ENCODE assay signal across 33 cellular contexts in the genomic region with DNA sequence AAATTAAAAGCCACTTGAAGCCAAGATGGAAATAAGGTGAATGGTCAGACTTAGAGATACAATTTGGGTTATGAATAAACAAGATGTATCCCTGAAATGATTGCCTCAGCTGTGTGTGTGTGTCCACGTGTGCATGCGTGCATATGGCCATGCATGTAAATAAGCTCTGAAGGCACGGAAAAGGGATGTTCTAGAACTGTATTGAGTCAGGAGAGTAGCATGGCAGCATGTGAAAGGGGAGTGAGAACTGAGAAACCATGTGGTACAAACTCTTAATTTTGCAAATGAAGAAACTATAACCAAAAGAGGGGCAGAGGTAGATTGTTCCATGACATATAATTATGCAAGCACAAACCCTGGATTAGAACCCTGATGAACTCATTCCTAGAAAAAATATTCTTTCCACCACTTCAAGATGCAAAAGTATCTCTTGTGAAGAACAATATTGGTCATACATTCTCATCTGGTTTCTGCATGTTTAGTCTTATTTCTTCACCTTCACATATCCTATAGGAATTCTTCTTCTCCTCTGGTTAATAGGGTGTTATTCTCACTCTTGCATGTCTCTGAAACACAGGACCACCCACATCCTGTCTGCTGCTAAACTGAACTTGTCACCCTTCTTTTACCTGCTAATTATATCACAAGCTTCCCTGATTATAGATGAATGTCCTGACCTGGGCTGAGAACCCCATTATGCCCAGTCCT.
DNase-seq lines count a peak whose midpoint lies in the region; ATAC-seq, FAIRE-seq and TF ChIP-seq lines count a peak whose summit lies in the region.
"Had no signal": no experiment of that assay in that cellular context is flagged by ENCODE, and none has a peak within 500 bp of the region (broad histone marks: within the 10 kb centered on the region; RNA-seq: fewer than 3 reads in every experiment).

No MANE protein-coding gene starts in this region.

- TF ChIP-seq POLR2A in HepG2 (IDR thresholded peaks at IDR 0.05; ENCODE audit: insufficient read depth in 1 of 2, low read depth in 2 of 2, low read length in 2 of 2) (no peak), right lobe of liver (IDR thresholded peaks at IDR 0.05) (no peak)

- FAIRE-seq in HepG2 (lab: Jason Lieb, UNC), result no peak
- FAIRE-seq: frontal cortex, K562 had no signal

- H3K4me1 ChIP-seq in HepG2 (ENCODE audit: insufficient read depth, low read length) (no peaks in the 10 kb centered on the region), right lobe of liver (no peaks in the 10 kb centered on the region), Karpas-422 (ENCODE audit: low read length) (peaks cover 5% of the 10 kb centered on the region)
- H3K4me1 ChIP-seq: body of pancreas, sigmoid colon, suprapubic skin, upper lobe of right lung had no signal

- no peak overlapping the region for H3K27ac ChIP-seq in HepG2 (ENCODE audit: extremely low read length, insufficient read depth, low read length)
- H3K27ac ChIP-seq in right lobe of liver, result no peak overlapping the region
- H3K27ac ChIP-seq in Karpas-422 (ENCODE audit: low read length), result no peak overlapping the region
- H3K27ac ChIP-seq: body of pancreas, dorsolateral prefrontal cortex, neutrophil, sigmoid colon, SK-N-MC, suprapubic skin, upper lobe of right lung had no signal

- ATAC-seq in HepG2 (no peak), right lobe of liver (no peak), HG03432 (IDR thresholded peaks at IDR 0.05; ENCODE audit: unreplicated experiment) (peak; percentile 67), memory B cell (ENCODE audit: low read depth) (peak; percentile 26)
- ATAC-seq: body of pancreas, K562, left cardiac atrium, upper lobe of right lung had no signal

- H3K27me3 ChIP-seq in HepG2 (ENCODE audit: control insufficient read depth in 1 of 2, insufficient read depth in 2 of 2, low read length in 2 of 2), result no peaks in the 10 kb centered on the region
- H3K27me3 ChIP-seq in right lobe of liver, result no peaks in the 10 kb centered on the region
- H3K27me3 ChIP-seq in Karpas-422 (ENCODE audit: low read length), result no peaks in the 10 kb centered on the region
- H3K27me3 ChIP-seq: body of pancreas, dorsolateral prefrontal cortex, MG63, neutrophil, sigmoid colon, suprapubic skin, upper lobe of right lung had no signal

- BruUV-seq in HepG2 (replicated peaks; lab: Mats Ljungman, UMichigan), result no TSS peak

- 1% methylated on average over 3 of the region's 3 CpGs for WGBS in HepG2 (ENCODE audit: low lambda C conversion rate)
- WGBS in right lobe of liver (ENCODE audit: insufficient coverage, low coverage, low lambda C conversion rate, missing lambda C conversion rate), result 59% methylated on average over 3 of the region's 3 CpGs

- POLR2A ChIA-PET in HepG2 (lab: Yijun Ruan, JAX), result no interaction called here

- H3K36me3 ChIP-seq in HepG2 (replicated peaks in 1 of 2; ENCODE audit: control insufficient read depth in 1 of 2, insufficient read depth in 2 of 2, low read length in 2 of 2), result no peaks in the 10 kb centered on the region
- no peaks in the 10 kb centered on the region for H3K36me3 ChIP-seq in right lobe of liver
- H3K36me3 ChIP-seq in Karpas-422 (ENCODE audit: insufficient read depth, low read length), result no peaks in the 10 kb centered on the region
- H3K36me3 ChIP-seq: MG63, neutrophil, sigmoid colon, suprapubic skin, upper lobe of right lung had no signal

- peak overlapping the region; percentile 36 for H3K4me3 Mint-ChIP-seq in memory B cell
- no peak overlapping the region for H3K4me3 Mint-ChIP-seq in activated T-cell treated with anti-CD3 and anti-CD28 coated beads, Interleukin-2, amount 50 U/mL, for 24 hours
- H3K4me3 Mint-ChIP-seq: CD4-positive, alpha-beta T cell; T-helper 1 cell treated with Interleukin-12 subunit alpha and Interleukin-12 subunit beta and Interleukin-4 antibody, amounts not matched to agents 30 μg/mL and 1 μg/mL, for 36 hours had no signal

- H3K9me3 Mint-ChIP-seq in memory B cell, result peaks cover 7% of the 10 kb centered on the region
- H3K9me3 Mint-ChIP-seq in activated T-cell treated with anti-CD3 and anti-CD28 coated beads, Interleukin-2, amount 50 U/mL, for 24 hours, result peaks cover 4% of the 10 kb centered on the region
- H3K9me3 Mint-ChIP-seq: T-helper 1 cell treated with Interleukin-12 subunit alpha and Interleukin-12 subunit beta and Interleukin-4 antibody, amounts not matched to agents 30 μg/mL and 1 μg/mL, for 36 hours had no signal

- no peak for TF ChIP-seq EP300 in HepG2 (IDR thresholded peaks at IDR 0.05; ENCODE audit: low read depth in 2 of 2, low read length in 2 of 2)
- TF ChIP-seq EP300 in HepG2 (CRISPR knock-in tag; IDR thresholded peaks at IDR 0.05; ENCODE audit: borderline replicate concordance), result no peak

- H4K20me1 ChIP-seq in HepG2 (ENCODE audit: insufficient read depth, low read length) (no peaks in the 10 kb centered on the region), Karpas-422 (ENCODE audit: insufficient read depth, low read depth, low read length) (no peaks in the 10 kb centered on the region)

- no peak for TF ChIP-seq RAD21 in HepG2 (CRISPR knock-in tag; IDR thresholded peaks at IDR 0.05)

- no peaks in the 10 kb centered on the region for H3K9me2 ChIP-seq in Karpas-422 (replicated peaks; ENCODE audit: insufficient read depth, low read length)

- TF ChIP-seq CTCF in HepG2 (CRISPR knock-in tag; IDR thresholded peaks at IDR 0.05) (no peak), right lobe of liver (IDR thresholded peaks at IDR 0.05) (no peak)

- H3K4me2 ChIP-seq in HepG2 (ENCODE audit: low read depth, low read length) (no peak overlapping the region), Karpas-422 (ENCODE audit: low read depth, low read length, poor library complexity, severe bottlenecking) (no peak overlapping the region)

- no peak for DNase-seq in HepG2 (ENCODE audit: low spot score)
- DNase-seq in right lobe of liver, result no peak
- DNase-seq in memory B cell (ENCODE audit: low spot score in 2 of 2), result no peak
- no peak for DNase-seq in activated T-cell treated with anti-CD3 and anti-CD28 coated beads, Interleukin-2, amount 50 U/mL, for 24 hours
- no peak for DNase-seq in NAMALWA (ENCODE audit: low spot score)
- no peak for DNase-seq in D341Med (ENCODE audit: low spot score)
- DNase-seq in Karpas-422, result no peak
- DNase-seq: 8988T; activated gamma-delta T cell treated with Interleukin-2 at 50 U/mL for 16 hours; activated T-cell treated with anti-CD3 and anti-CD28 coated beads, Interleukin-2, amount 50 U/mL, for 1 hour; body of pancreas; CD4-positive, alpha-beta T cell; dorsolateral prefrontal cortex; EL; H7; left cardiac atrium; mammary epithelial cell; MG63; NCI-H1436 treated with DMSO at 0.1 percent for 48 hours; NCI-H345; OCI-M1; sigmoid colon; stimulated activated CD4-positive, alpha-beta T cell treated with anti-CD3 and anti-CD28 coated beads, Interleukin-4, amount 100 ng/mL, for 24 hours; stimulated activated naive CD4-positive, alpha-beta T cell; upper lobe of right lung had no signal

- no peak overlapping the region for H3K9ac ChIP-seq in HepG2 (ENCODE audit: insufficient read depth, low read depth, low read length)
- H3K9ac ChIP-seq in Karpas-422 (ENCODE audit: low read length), result no peak overlapping the region

- peaks cover 24% of the 10 kb centered on the region for H3K4me1 Mint-ChIP-seq in memory B cell
- H3K4me1 Mint-ChIP-seq in activated T-cell treated with anti-CD3 and anti-CD28 coated beads, Interleukin-2, amount 50 U/mL, for 24 hours (ENCODE audit: low read depth), result no peaks in the 10 kb centered on the region

- peak overlapping the region; percentile 48 for H3K27ac Mint-ChIP-seq in memory B cell
- no peak overlapping the region for H3K27ac Mint-ChIP-seq in activated T-cell treated with anti-CD3 and anti-CD28 coated beads, Interleukin-2, amount 50 U/mL, for 24 hours
- H3K27ac Mint-ChIP-seq: CD4-positive, alpha-beta T cell; progenitor cell of endocrine pancreas; T-helper 1 cell treated with Interleukin-12 subunit alpha and Interleukin-12 subunit beta and Interleukin-4 antibody, amounts not matched to agents 30 μg/mL and 1 μg/mL, for 36 hours had no signal

- no peak overlapping the region for H3K4me3 ChIP-seq in HepG2 (replicated peaks in 1 of 3; ENCODE audit: insufficient read depth in 1 of 3, low read depth in 2 of 3, low read length in 3 of 3)
- no peak overlapping the region for H3K4me3 ChIP-seq in right lobe of liver
- no peak overlapping the region for H3K4me3 ChIP-seq in Karpas-422 (ENCODE audit: low read length)
- H3K4me3 ChIP-seq: body of pancreas, dorsolateral prefrontal cortex, K562, MG63, sigmoid colon, SK-N-MC, suprapubic skin, upper lobe of right lung had no signal

- H3K79me2 ChIP-seq in HepG2 (ENCODE audit: insufficient read depth, low read length), result no peaks in the 10 kb centered on the region
- no peaks in the 10 kb centered on the region for H3K79me2 ChIP-seq in Karpas-422 (ENCODE audit: low read length)

- no peaks in the 10 kb centered on the region for H3K27me3 Mint-ChIP-seq in memory B cell
- H3K27me3 Mint-ChIP-seq in activated T-cell treated with anti-CD3 and anti-CD28 coated beads, Interleukin-2, amount 50 U/mL, for 24 hours, result peaks cover 2% of the 10 kb centered on the region
- H3K27me3 Mint-ChIP-seq: CD4-positive, alpha-beta T cell had no signal

- H2AFZ ChIP-seq in HepG2 (ENCODE audit: low read length), result no peak overlapping the region
- no peak overlapping the region for H2AFZ ChIP-seq in Karpas-422 (ENCODE audit: low read length)

- intact Hi-C loops in HepG2 (cut with micrococcal nuclease; ENCODE audit: unreplicated experiment) (no loop called here), right lobe of liver (cut with DNase I) (no loop called here)

- CTCF ChIA-PET in HepG2 (lab: Yijun Ruan, JAX; ENCODE audit: low intra/inter-chr PET ratio, low total read pairs), result no interaction called here

- H3K9me3 ChIP-seq in HepG2 (ENCODE audit: low read length) (no peaks in the 10 kb centered on the region), right lobe of liver (peaks cover 0 to 2% (median 0%) of the 10 kb centered on the region in 4 donors), Karpas-422 (ENCODE audit: low read length) (no peaks in the 10 kb centered on the region)
- H3K9me3 ChIP-seq: body of pancreas, neutrophil, suprapubic skin, upper lobe of right lung had no signal

- peaks cover 3% of the 10 kb centered on the region for H3K36me3 Mint-ChIP-seq in memory B cell
- H3K36me3 Mint-ChIP-seq in activated T-cell treated with anti-CD3 and anti-CD28 coated beads, Interleukin-2, amount 50 U/mL, for 24 hours (ENCODE audit: low read depth), result no peaks in the 10 kb centered on the region

- in situ Hi-C loops in HepG2 (cut with HindIII; ENCODE audit: extremely low pct_ligation_motif_present, low pct_unique_long_range_greater_than_20kb), result no loop called here

Comparison
In these comparisons a context has a peak if more than half of its experiments do, and no peak if none do; other contexts are left out.
1. ATAC-seq: peak in HG03432 (single experiment) and memory B cell (single experiment); none in HepG2 (single experiment) and right lobe of liver (0 of 4).